ENCODE assay signal across 1 cellular context in genomic region chr17:57614742-57615141, GRCh38.
TF ChIP-seq lines count a peak whose summit lies in the region.

No MANE protein-coding gene starts in this region.

TF ChIP-seq in IMR-90, 13 proteins besides CTCF, POLR2A, EP300 and RAD21 (continued from another document):
- TF ChIP-seq USF2 (IDR thresholded peaks at IDR 0.05; ENCODE audit: low read depth, low read length) (no peak), CHD1 (IDR thresholded peaks at IDR 0.05; ENCODE audit: low read depth, low read length) (no peak), CEBPB (IDR thresholded peaks at IDR 0.05; ENCODE audit: low read depth, low read length) (no peak), RCOR1 (IDR thresholded peaks at IDR 0.05; ENCODE audit: insufficient replicate concordance, low read length) (no peak), RFX5 (IDR thresholded peaks at IDR 0.05; ENCODE audit: low read depth, low read length) (no peak), BHLHE40 (IDR thresholded peaks at IDR 0.05; ENCODE audit: low read depth, low read length) (no peak), FOS (IDR thresholded peaks at IDR 0.05; ENCODE audit: low read depth, low read length) (no peak), SMC3 (IDR thresholded peaks at IDR 0.05; ENCODE audit: low read depth, low read length) (no peak)
TF ChIP-seq in IMR-90: peak in this region for 0.
